Comparison of ENCODE assay signal across 6 cellular contexts in the genomic region with DNA sequence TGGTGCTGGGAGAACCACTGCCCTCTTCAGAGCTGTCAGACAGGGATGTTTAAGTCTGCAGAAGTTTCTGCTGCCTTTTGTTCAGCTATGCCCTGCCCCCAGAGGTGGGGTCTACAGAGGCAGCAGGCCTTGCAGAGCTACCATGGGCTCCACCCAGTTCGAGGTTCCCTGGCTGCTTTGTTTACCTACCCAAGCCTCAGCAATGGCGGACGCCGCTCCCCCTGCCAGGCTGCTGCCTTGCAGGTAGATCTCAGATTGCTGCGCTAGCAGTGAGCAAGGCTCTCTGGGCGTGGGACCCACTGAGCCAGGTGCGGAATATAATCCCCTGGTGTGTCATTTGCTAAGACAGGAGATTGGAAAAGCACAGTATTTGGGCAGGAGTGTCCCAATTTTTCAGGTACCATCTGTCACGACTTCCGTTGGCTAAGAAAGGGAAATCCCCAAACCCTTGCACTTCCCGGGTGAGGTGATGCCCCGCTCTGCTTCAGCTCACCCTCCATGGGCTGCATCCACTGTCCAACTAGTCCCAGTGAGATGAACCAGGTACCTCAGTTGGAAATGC.
DNase-seq lines count a peak whose midpoint lies in the region; ATAC-seq, FAIRE-seq and TF ChIP-seq lines count a peak whose summit lies in the region.
"Not testable (repeated sequence)": the region's sequence is repeated elsewhere in the genome, so short reads cannot be mapped to it uniquely, and the experiment has no call there.

No MANE protein-coding gene starts in this region.

- H3K4me1 ChIP-seq in GM23338 (ENCODE audit: insufficient read depth); H1 (replicated peaks in 1 of 4; ENCODE audit: control insufficient read depth in 3 of 4, insufficient read depth in 4 of 4, low read length in 3 of 4); kidney (ENCODE audit: control insufficient read depth in 1 of 2, insufficient read depth in 1 of 2, low read depth in 1 of 2, low read length in 2 of 2); upper lobe of right lung: not testable (repeated sequence)

- 0 out of 2 replicates have a peak overlapping the region, but pooled peaks have one; percentile 7 for H2AFZ ChIP-seq in GM23338
- H2AFZ ChIP-seq in H1 (ENCODE audit: low read length) = peak overlapping the region; percentile 62; the same call in 1 of the 2 replicates

- H2BK12ac ChIP-seq in H1 (ENCODE audit: low read depth, low read length) = not testable (repeated sequence)

- not testable (repeated sequence) for FAIRE-seq in H1 (lab: Jason Lieb, UNC); kidney (lab: Jason Lieb, UNC)

- H4K8ac ChIP-seq in H1 (ENCODE audit: extremely low read depth, insufficient read depth, low read length) = not testable (repeated sequence)

- ATAC-seq in GM23338, upper lobe of right lung: not testable (repeated sequence)

- H3K79me1 ChIP-seq in H1 (ENCODE audit: low read depth, low read length) = not testable (repeated sequence)

- not testable (repeated sequence) for H3K9ac ChIP-seq in H1 (replicated peaks in 1 of 4; ENCODE audit: extremely low read depth in 1 of 4, low read depth in 3 of 4, low read length in 3 of 4); kidney (ENCODE audit: low read length in 2 of 2)

- CTCF ChIA-PET in H1 (lab: Charles Lee; ENCODE audit: partially characterized antibody) = interaction anchor here (2.0 kb wide), 1 partner anchor 9 kb away, joined by 9 read pairs; no protein-coding TSS in a partner anchor

- not testable (repeated sequence) for H3K14ac ChIP-seq in H1 (ENCODE audit: insufficient read length)

- not testable (repeated sequence) for TF ChIP-seq POLR2A in H1 (IDR thresholded peaks at IDR 0.05; ENCODE audit: control extremely low read depth in 1 of 2, low read depth in 2 of 2, low read length in 2 of 2)

- intact Hi-C loops in kidney (cut with DNase I); posterior vena cava (cut with DNase I); upper lobe of right lung (cut with DNase I): not testable (repeated sequence)

- not testable (repeated sequence) for H3K9me3 ChIP-seq in H1 (ENCODE audit: insufficient read depth in 2 of 2, low read depth in 1 of 2, low read length in 1 of 2); kidney (ENCODE audit: control insufficient read depth in 1 of 2, low read length in 2 of 2); upper lobe of right lung

- not testable (repeated sequence) for H3K36me3 Mint-ChIP-seq in GM23338 (ENCODE audit: low read depth)

- H3K4me3 Mint-ChIP-seq in GM23338 = not testable (repeated sequence)

- not testable (repeated sequence) for H2BK20ac ChIP-seq in H1 (ENCODE audit: low read length)

- H3K4me2 ChIP-seq in GM23338; H1 (ENCODE audit: insufficient read depth in 1 of 2, low read depth in 2 of 2, low read length in 2 of 2): not testable (repeated sequence)

- TF ChIP-seq RAD21 in H1 (IDR thresholded peaks at IDR 0.05 in 1 of 2, conservative IDR thresholded peaks at IDR 0.05 in 1 of 2; ENCODE audit: low read depth in 2 of 2, low read length in 2 of 2) = not testable (repeated sequence)

- H2BK15ac ChIP-seq in H1 (ENCODE audit: low read length) = not testable (repeated sequence)

- H4K5ac ChIP-seq in H1 (ENCODE audit: insufficient read length, low read depth, low read length) = not testable (repeated sequence)

- H4K20me1 ChIP-seq in GM23338 (replicated peaks; ENCODE audit: insufficient read depth); H1 (replicated peaks in 1 of 2; ENCODE audit: control insufficient read depth in 1 of 2, insufficient read depth in 2 of 2, low read length in 2 of 2): not testable (repeated sequence)

- not testable (repeated sequence) for TF ChIP-seq CTCF in GM23338 (conservative IDR thresholded peaks at IDR 0.05; ENCODE audit: low read depth in 2 of 2); H1 (IDR thresholded peaks at IDR 0.05; ENCODE audit: control extremely low read depth in 1 of 3, insufficient read depth in 1 of 3, low read depth in 1 of 3, low read length in 3 of 3); kidney (IDR thresholded peaks at IDR 0.05; ENCODE audit: borderline replicate concordance, extremely low read depth, insufficient read depth); upper lobe of right lung (IDR thresholded peaks at IDR 0.05)

- H3K23ac ChIP-seq in H1 (ENCODE audit: insufficient read length) = not testable (repeated sequence)

- 92% methylated on average over 11 of the region's 11 CpGs; no CpG with 5 or more reads in 1 of the 2 experiments for whole genome bisulfite sequencing in H1 (ENCODE audit: extremely low coverage in 1 of 2, insufficient coverage in 1 of 2, insufficient read length in 1 of 2, insufficient replicate concordance in 2 of 2, low coverage in 1 of 2, low lambda C conversion rate in 2 of 2, missing lambda C conversion rate in 1 of 2), 2 experiments

- not testable (repeated sequence) for H2BK120ac ChIP-seq in H1 (replicated peaks; ENCODE audit: low read depth, low read length)

- not testable (repeated sequence) for H3K18ac ChIP-seq in H1 (ENCODE audit: extremely low read depth, low read length)

- not testable (repeated sequence) for H3K9me3 Mint-ChIP-seq in GM23338

- H2BK5ac ChIP-seq in H1 (ENCODE audit: low read depth, low read length) = not testable (repeated sequence)

- not testable (repeated sequence) for H3K9me2 ChIP-seq in GM23338 (ENCODE audit: insufficient read depth)

- H3K4me1 Mint-ChIP-seq in GM23338 = not testable (repeated sequence)

- not testable (repeated sequence) for H3K36me3 ChIP-seq in GM23338 (ENCODE audit: insufficient read depth); H1 (ENCODE audit: control insufficient read depth in 2 of 4, insufficient read depth in 4 of 4, low read length in 3 of 4); kidney (ENCODE audit: control insufficient read depth in 1 of 2, insufficient read depth in 2 of 2, low read length in 2 of 2); upper lobe of right lung

- not testable (repeated sequence) for H3K56ac ChIP-seq in H1 (replicated peaks; ENCODE audit: insufficient read length, low read depth, low read length)

- not testable (repeated sequence) for H2AK5ac ChIP-seq in H1 (ENCODE audit: low read depth, low read length)

- H3K4ac ChIP-seq in H1 (replicated peaks; ENCODE audit: insufficient read length, low read depth, low read length) = not testable (repeated sequence)

- not testable (repeated sequence) for TF ChIP-seq EP300 in H1 (IDR thresholded peaks at IDR 0.05; ENCODE audit: borderline replicate concordance in 1 of 2, low read depth in 2 of 2, low read length in 2 of 2)

- H3K4me3 ChIP-seq in GM23338; H1 (ENCODE audit: extremely low read depth in 1 of 4, insufficient read depth in 2 of 4, low read depth in 3 of 4, low read length in 4 of 4); kidney (ENCODE audit: low read length in 2 of 2); upper lobe of right lung: not testable (repeated sequence)

- H3F3A ChIP-seq in GM23338 (replicated peaks; ENCODE audit: low read depth) = not testable (repeated sequence)

- not testable (repeated sequence) for DNase-seq in GM23338 (ENCODE audit: low spot score); H1 (ENCODE audit: low read depth in 1 of 2, low spot score in 2 of 2)
- DNase-seq in NCI-H2171 treated with DMSO at 0.1 percent for 48 hours (lab: John Stamatoyannopoulos, UW) (peak; percentile 47), kidney (peak; percentile 61), posterior vena cava (ENCODE audit: low spot score) (peak; percentile 66), upper lobe of right lung (peak; percentile 34)

- not testable (repeated sequence) for H3K79me2 ChIP-seq in GM23338 (replicated peaks; ENCODE audit: insufficient read depth); H1 (ENCODE audit: control insufficient read depth in 1 of 2, insufficient read depth in 2 of 2, low read length in 2 of 2)

- H3K27me3 ChIP-seq in GM23338 (ENCODE audit: insufficient read depth); H1 (replicated peaks in 1 of 4; ENCODE audit: control insufficient read depth in 3 of 4, extremely low read depth in 1 of 4, insufficient read depth in 3 of 4, low read length in 3 of 4); upper lobe of right lung: not testable (repeated sequence)

- not testable (repeated sequence) for H3K27me3 Mint-ChIP-seq in GM23338 (ENCODE audit: insufficient read depth, low read depth, poor library complexity)

- H3K23me2 ChIP-seq in H1 (ENCODE audit: low read depth, low read length) = not testable (repeated sequence)

- not testable (repeated sequence) for H3K27ac Mint-ChIP-seq in GM23338

- H4K91ac ChIP-seq in H1 (replicated peaks; ENCODE audit: insufficient read length, low read length) = not testable (repeated sequence)

- POLR2A ChIA-PET in H1 (lab: Charles Lee; ENCODE audit: partially characterized antibody) = not testable (repeated sequence)

- H3K27ac ChIP-seq in GM23338 (ENCODE audit: low read depth); H1 (ENCODE audit: low read depth, low read length); kidney (ENCODE audit: low read depth in 2 of 2, low read length in 2 of 2); upper lobe of right lung: not testable (repeated sequence)
